Comparison of ENCODE assay signal across 37 cellular contexts in genomic region chr11:111548542-111548941, GRCh38. TPM values are rescaled to one million over a fixed set of nuclear protein-coding genes. Genes with fewer than 3 reads are reported as not detected.
"Had no signal": no experiment of that assay in that cellular context is flagged by ENCODE, and none has a peak within 500 bp of the region (broad histone marks: within the 10 kb centered on the region; RNA-seq: fewer than 3 reads in every experiment).

No MANE protein-coding gene starts in this region.

- H3K9me3 Mint-ChIP-seq: activated CD4-positive, alpha-beta memory T cell treated with anti-CD3 and anti-CD28 coated beads for 36 hours; activated naive CD4-positive, alpha-beta T cell treated with anti-CD3 and anti-CD28 coated beads for 36 hours; activated naive CD8-positive, alpha-beta T cell treated with anti-CD3 and anti-CD28 coated beads for 36 hours; activated T-helper 1 cell treated with anti-CD3 and anti-CD28 coated beads, Interleukin-12 subunit alpha, Interleukin-12 subunit beta, Interleukin-2, Interleukin-4 antibody, amounts not matched to agents 30 ng/mL and 10 ng/mL and 1 ng/mL, durations not matched to agents 14 hours and 24 hours and 36 hours; nephron; stimulated activated naive CD8-positive, alpha-beta T cell treated with anti-CD3 and anti-CD28 coated beads, Interleukin-15, Interleukin-2, amounts not matched to agents 100 ng/mL and 50 ng/mL, for 24 hours had no signal

- H3K36me3 Mint-ChIP-seq: activated CD4-positive, alpha-beta memory T cell treated with anti-CD3 and anti-CD28 coated beads for 36 hours had no signal

- H3K27ac ChIP-seq: adrenal gland, ascending aorta, brain microvascular endothelial cell, coronary artery, ovary, thoracic aorta, VCaP had no signal

- H3K27ac Mint-ChIP-seq: activated CD4-positive, alpha-beta memory T cell treated with anti-CD3 and anti-CD28 coated beads for 36 hours; activated naive CD4-positive, alpha-beta T cell treated with anti-CD3 and anti-CD28 coated beads for 36 hours; activated naive CD8-positive, alpha-beta T cell treated with anti-CD3 and anti-CD28 coated beads for 36 hours; activated T-helper 1 cell treated with anti-CD3 and anti-CD28 coated beads, Interleukin-12 subunit alpha, Interleukin-12 subunit beta, Interleukin-2, Interleukin-4 antibody, amounts not matched to agents 30 ng/mL and 10 ng/mL and 1 ng/mL, durations not matched to agents 14 hours and 24 hours and 36 hours; progenitor cell of endocrine pancreas; stimulated activated naive CD8-positive, alpha-beta T cell treated with anti-CD3 and anti-CD28 coated beads, Interleukin-15, Interleukin-2, amounts not matched to agents 100 ng/mL and 50 ng/mL, for 24 hours had no signal

- DNase-seq: activated CD4-positive, alpha-beta memory T cell treated with anti-CD3 and anti-CD28 coated beads for 36 hours; activated CD4-positive, alpha-beta T cell treated with anti-CD3 and anti-CD28 coated beads for 48 hours; activated CD8-positive, alpha-beta memory T cell treated with anti-CD3 and anti-CD28 coated beads, Interleukin-2, amount 50 U/mL, for 4 hours; activated effector memory CD4-positive, alpha-beta T cell treated with anti-CD3 and anti-CD28 coated beads, Interleukin-2, amount 50 U/mL, for 16 hours; activated naive CD4-positive, alpha-beta T cell treated with anti-CD3 and anti-CD28 coated beads for 36 hours; activated naive CD8-positive, alpha-beta T cell treated with anti-CD3 and anti-CD28 coated beads for 36 hours; activated T-cell treated with anti-CD3 and anti-CD28 coated beads, Interleukin-2, amount 50 U/mL, for 1 hour; adrenal gland; brain microvascular endothelial cell; dorsolateral prefrontal cortex; effector memory CD4-positive, alpha-beta T cell; erythroblast; foreskin fibroblast; hippocampal formation; left cardiac atrium; mammary epithelial cell; ovary; sigmoid colon; stimulated activated CD4-positive, alpha-beta T cell treated with anti-CD3 and anti-CD28 coated beads, Interleukin-15, amount 100 ng/mL, for 24 hours; T-helper 9 cell; trophoblast cell had no signal

- H3K9me3 ChIP-seq: adrenal gland, ascending aorta, ovary, sigmoid colon, thoracic aorta had no signal

- ATAC-seq: activated CD4-positive, CD25-positive, alpha-beta regulatory T cell treated with anti-CD3 and anti-CD28 coated beads, Interleukin-2, amount 50 U/mL, for 24 hours; left cardiac atrium had no signal

- H3K4me3 ChIP-seq: adrenal gland, ascending aorta, coronary artery, dorsolateral prefrontal cortex, ovary, sigmoid colon, thoracic aorta had no signal

- H3K36me3 ChIP-seq: adrenal gland, ovary, thoracic aorta had no signal

- H3K4me1 ChIP-seq: adrenal gland, ascending aorta had no signal

- H3K4me3 Mint-ChIP-seq: activated CD4-positive, alpha-beta memory T cell treated with anti-CD3 and anti-CD28 coated beads for 36 hours; activated naive CD4-positive, alpha-beta T cell treated with anti-CD3 and anti-CD28 coated beads for 36 hours; activated naive CD8-positive, alpha-beta T cell treated with anti-CD3 and anti-CD28 coated beads for 36 hours; activated T-helper 1 cell treated with anti-CD3 and anti-CD28 coated beads, Interleukin-12 subunit alpha, Interleukin-12 subunit beta, Interleukin-2, Interleukin-4 antibody, amounts not matched to agents 30 ng/mL and 10 ng/mL and 1 ng/mL, durations not matched to agents 14 hours and 24 hours and 36 hours; nephron; stimulated activated naive CD8-positive, alpha-beta T cell treated with anti-CD3 and anti-CD28 coated beads, Interleukin-15, Interleukin-2, amounts not matched to agents 100 ng/mL and 50 ng/mL, for 24 hours had no signal

- H3K27me3 ChIP-seq: adrenal gland, ascending aorta, brain microvascular endothelial cell, dorsolateral prefrontal cortex, ovary, sigmoid colon had no signal

RNA-seq across cellular contexts. Expression of gene HOATZ, which starts 34.0 kb away (rescaled TPM):
- total RNA-seq: activated CD4-positive, alpha-beta memory T cell treated with anti-CD3 and anti-CD28 coated beads for 36 hours; activated CD8-positive, alpha-beta memory T cell treated with anti-CD3 and anti-CD28 coated beads for 36 hours; activated naive CD4-positive, alpha-beta T cell treated with anti-CD3 and anti-CD28 coated beads for 36 hours; activated naive CD8-positive, alpha-beta T cell treated with anti-CD3 and anti-CD28 coated beads for 36 hours; activated T-helper 1 cell treated with anti-CD3 and anti-CD28 coated beads, Interleukin-12 subunit alpha, Interleukin-12 subunit beta, Interleukin-2, Interleukin-4 antibody, amounts not matched to agents 30 ng/mL and 10 ng/mL and 1 ng/mL, durations not matched to agents 14 hours and 24 hours and 36 hours; adrenal gland; ascending aorta; cardiac septum; cerebellum; left cardiac atrium; liver; mammary epithelial cell; mucosa of gallbladder; progenitor cell of endocrine pancreas; sigmoid colon; subcutaneous adipose tissue; thoracic aorta had no signal
- polyA plus RNA-seq: adrenal gland, keratinocyte, liver, mammary epithelial cell, sigmoid colon had no signal

RNA-seq across cellular contexts. Expression of gene BTG4, which starts 36.4 kb away (rescaled TPM):
- total RNA-seq: activated CD4-positive, alpha-beta memory T cell treated with anti-CD3 and anti-CD28 coated beads for 36 hours; activated CD8-positive, alpha-beta memory T cell treated with anti-CD3 and anti-CD28 coated beads for 36 hours; activated naive CD4-positive, alpha-beta T cell treated with anti-CD3 and anti-CD28 coated beads for 36 hours; activated T-helper 1 cell treated with anti-CD3 and anti-CD28 coated beads, Interleukin-12 subunit alpha, Interleukin-12 subunit beta, Interleukin-2, Interleukin-4 antibody, amounts not matched to agents 30 ng/mL and 10 ng/mL and 1 ng/mL, durations not matched to agents 14 hours and 24 hours and 36 hours; adrenal gland; ascending aorta; cardiac septum; cerebellum; left cardiac atrium; liver; mammary epithelial cell; mucosa of gallbladder; progenitor cell of endocrine pancreas; sigmoid colon; subcutaneous adipose tissue; thoracic aorta had no signal
- polyA plus RNA-seq: adrenal gland, liver, ovary, sigmoid colon had no signal
